ENCODE assay signal across 8 cellular contexts in genomic region chr1:209627349-209628196, GRCh38. TPM values are rescaled to one million over a fixed set of nuclear protein-coding genes. Genes with fewer than 3 reads are reported as not detected.
DNase-seq lines count a peak whose midpoint lies in the region; ATAC-seq and TF ChIP-seq lines count a peak whose summit lies in the region.

No MANE protein-coding gene starts in this region.

- CTCF ChIA-PET in RWPE1 (lab: Yijun Ruan, JAX), result interaction anchor here (0.6 to 1.1 kb wide), 10 partner anchors 10 to 280 kb away, joined by 3 to 5 read pairs (median 3); partner anchors contain the start of gene CAMK1G

- WGBS in thyroid gland, 2 donors, result 27 to 55% methylated on average over 17 to 18 of the region's 29 CpGs

- no peak overlapping the region for H3K4me3 ChIP-seq in DND-41 (ENCODE audit: low read depth in 1 of 2, low read length in 2 of 2)
- no peak overlapping the region for H3K4me3 ChIP-seq in osteoblast (ENCODE audit: insufficient read depth, low read length)
- no peak overlapping the region for H3K4me3 ChIP-seq in thyroid gland (replicated peaks in 1 of 3)

- H3K9ac ChIP-seq in DND-41 (ENCODE audit: low read depth, low read length), result no peak overlapping the region

- peaks cover 2% of the 10 kb centered on the region; the same call in 1 of the 2 replicates for H4K20me1 ChIP-seq in DND-41 (ENCODE audit: insufficient read depth, low read length)
- no peaks in the 10 kb centered on the region for H4K20me1 ChIP-seq in osteoblast (ENCODE audit: insufficient read depth, low read length)

- H3K79me2 ChIP-seq in DND-41 (ENCODE audit: insufficient read depth, low read length) (no peaks in the 10 kb centered on the region), osteoblast (ENCODE audit: insufficient read depth, low read length) (no peaks in the 10 kb centered on the region)

- TF ChIP-seq CTCF in DND-41 (IDR thresholded peaks at IDR 0.05; ENCODE audit: borderline replicate concordance, extremely low read depth, low read length, poor library complexity, severe bottlenecking) (peak; percentile 95), LNCAP (IDR thresholded peaks at IDR 0.05) (peak; percentile 100), RWPE1 (conservative IDR thresholded peaks at IDR 0.05; ENCODE audit: low read depth) (peak; percentile 91), foreskin keratinocyte (conservative IDR thresholded peaks at IDR 0.05) (peak; percentile 80), osteoblast (IDR thresholded peaks at IDR 0.05; ENCODE audit: extremely low read depth, low read depth, low read length) (peak; percentile 92), thyroid gland (IDR thresholded peaks at IDR 0.05) (peak; percentile 84 to 97 (median 88))

- POLR2A ChIA-PET in RWPE1 (lab: Yijun Ruan, JAX; ENCODE audit: low non-redundant PET), result no interaction called here

- intact Hi-C loops in thyroid gland (cut with DNase I), result loop anchor here (5.0 kb wide), 1 partner anchor 50 kb away; no protein-coding TSS in a partner anchor

- H3K36me3 ChIP-seq in DND-41 (ENCODE audit: insufficient read depth, low read length) (no peaks in the 10 kb centered on the region), osteoblast (ENCODE audit: insufficient read depth, low read length) (no peaks in the 10 kb centered on the region), thyroid gland (no peaks in the 10 kb centered on the region)

- peak; percentile 75 for DNase-seq in DND-41
- DNase-seq in RWPE1 (ENCODE audit: low spot score), result no peak
- peak; percentile 53 for DNase-seq in activated effector memory CD4-positive, alpha-beta T cell treated with Interleukin-2 at 50 U/mL for 16 hours
- DNase-seq in foreskin keratinocyte, result no peak
- DNase-seq in osteoblast (ENCODE audit: insufficient read length, low spot score, missing footprints), result peak; percentile 96
- peak; percentile 75 to 82 for DNase-seq in thyroid gland

- H3K27me3 ChIP-seq in DND-41 (ENCODE audit: insufficient read depth, low read length, poor library complexity) (no peaks in the 10 kb centered on the region), foreskin keratinocyte (no peaks in the 10 kb centered on the region), osteoblast (ENCODE audit: insufficient read depth, low read length) (no peaks in the 10 kb centered on the region), thyroid gland (no peaks in the 10 kb centered on the region)

- H3K4me1 ChIP-seq in DND-41 (ENCODE audit: insufficient read depth, low read length) (no peaks in the 10 kb centered on the region), foreskin keratinocyte (no peaks in the 10 kb centered on the region), osteoblast (ENCODE audit: insufficient read depth, low read length) (peaks cover 7% of the 10 kb centered on the region), thyroid gland (peaks cover 13 to 25% of the 10 kb centered on the region in 2 donors)

- H3K9me3 ChIP-seq in DND-41 (ENCODE audit: insufficient read depth, low read length, severe bottlenecking) (no peaks in the 10 kb centered on the region), osteoblast (ENCODE audit: low read depth, low read length) (no peaks in the 10 kb centered on the region), thyroid gland (no peaks in the 10 kb centered on the region)

- no peak overlapping the region for H2AFZ ChIP-seq in DND-41 (ENCODE audit: low read depth, low read length)
- H2AFZ ChIP-seq in osteoblast (ENCODE audit: low read length), result no peak overlapping the region

- ATAC-seq in DND-41 (ENCODE audit: insufficient read depth, low read depth), result peak; percentile 94
- peak; percentile 69 for ATAC-seq in GM21737 (IDR thresholded peaks at IDR 0.05; ENCODE audit: unreplicated experiment)
- ATAC-seq in foreskin keratinocyte, result peak; percentile 42

- no peak overlapping the region for H3K4me2 ChIP-seq in DND-41 (ENCODE audit: insufficient read depth, low read length)
- no peak overlapping the region for H3K4me2 ChIP-seq in osteoblast (ENCODE audit: insufficient read depth, low read length)

- H3K27ac ChIP-seq in DND-41 (ENCODE audit: low read length) (no peak overlapping the region), RWPE1 (peak overlapping the region; percentile 5; the same call in 1 of the 2 replicates), foreskin keratinocyte (no peak overlapping the region), osteoblast (ENCODE audit: low read depth, low read length) (no peak overlapping the region), thyroid gland (no peak overlapping the region)

- no peak for TF ChIP-seq POLR2A in thyroid gland (IDR thresholded peaks at IDR 0.05)

RNA-seq across cellular contexts. Expression of gene LAMB3, which starts 24.7 kb away (rescaled TPM):
- total RNA-seq in foreskin keratinocyte (1,286 and 1,603 TPM in 2 replicates), osteoblast (5.4 and 9.7 TPM in 2 replicates), thyroid gland (1 to 10 TPM in 3 of 4 donors, under 1 TPM in 1; 0.56 to 5.6 (median 2.7) TPM)
- 823 and 1,080 TPM in 2 replicates for polyA plus RNA-seq in foreskin keratinocyte

RNA-seq across cellular contexts. Expression of gene CAMK1G, which starts 44.1 kb away (rescaled TPM):
- total RNA-seq in foreskin keratinocyte, result not detected in 2 replicates
- polyA plus RNA-seq in foreskin keratinocyte, result not detected in 2 replicates
- under 0.01 and 0.72 TPM in 2 replicates for total RNA-seq in osteoblast
- not detected for total RNA-seq in thyroid gland

RNA-seq across cellular contexts. Expression of gene G0S2, which starts 47.6 kb away (rescaled TPM):
- total RNA-seq in foreskin keratinocyte, result 19.7 and 24.0 TPM in 2 replicates
- 22.5 and 29.7 TPM in 2 replicates for polyA plus RNA-seq in foreskin keratinocyte
- total RNA-seq in osteoblast, result 10.5 and 11.2 TPM in 2 replicates
- 10 to 100 TPM in 2 of 4 donors, 1 to 10 TPM in 2; 6.5 to 43.7 (median 10.7) TPM for total RNA-seq in thyroid gland

Comparison
In these comparisons a context has a peak if more than half of its experiments do, and no peak if none do; other contexts are left out.
1. ATAC-seq: peak in every context shown above with its lines; median percentile 94 in DND-41; 69 in GM21737; 42 in foreskin keratinocyte.
2. DNase-seq: peak in DND-41 (single experiment), activated effector memory CD4-positive, alpha-beta T cell treated with Interleukin-2 at 50 U/mL for 16 hours (single experiment), osteoblast (single experiment) and thyroid gland (2 of 2); none in RWPE1 (single experiment) and foreskin keratinocyte (0 of 2).
3. RNA of gene LAMB3, which starts 24.7 kb away (total RNA-seq): 1,286 to 1,603 TPM in foreskin keratinocyte; 5.4 to 9.7 TPM in osteoblast and 0.56 to 5.6 TPM in thyroid gland; every median in the first group is over 100 times any median in the second.
4. Peak in every context shown above with its lines, with median percentiles within 50 percentile points of each other: CTCF ChIP-seq.